Comparison of ENCODE assay signal across 1 cellular context in genomic region chr2:218082586-218083351, GRCh38.
TF ChIP-seq lines count a peak whose summit lies in the region.

No MANE protein-coding gene starts in this region.

TF ChIP-seq in IMR-90, 13 proteins besides CTCF, POLR2A, EP300 and RAD21 (continued from another document):
- no peak for TF ChIP-seq CHD1 (IDR thresholded peaks at IDR 0.05; ENCODE audit: low read depth, low read length)
- TF ChIP-seq SMC3 (IDR thresholded peaks at IDR 0.05; ENCODE audit: low read depth, low read length) = no peak
- TF ChIP-seq MAFK (IDR thresholded peaks at IDR 0.05; ENCODE audit: low read depth, low read length) = no peak
- no peak for TF ChIP-seq CEBPB (IDR thresholded peaks at IDR 0.05; ENCODE audit: low read depth, low read length)
- no peak for TF ChIP-seq MXI1 (IDR thresholded peaks at IDR 0.05; ENCODE audit: borderline replicate concordance, low read depth, low read length)
- TF ChIP-seq, protein P1, sequence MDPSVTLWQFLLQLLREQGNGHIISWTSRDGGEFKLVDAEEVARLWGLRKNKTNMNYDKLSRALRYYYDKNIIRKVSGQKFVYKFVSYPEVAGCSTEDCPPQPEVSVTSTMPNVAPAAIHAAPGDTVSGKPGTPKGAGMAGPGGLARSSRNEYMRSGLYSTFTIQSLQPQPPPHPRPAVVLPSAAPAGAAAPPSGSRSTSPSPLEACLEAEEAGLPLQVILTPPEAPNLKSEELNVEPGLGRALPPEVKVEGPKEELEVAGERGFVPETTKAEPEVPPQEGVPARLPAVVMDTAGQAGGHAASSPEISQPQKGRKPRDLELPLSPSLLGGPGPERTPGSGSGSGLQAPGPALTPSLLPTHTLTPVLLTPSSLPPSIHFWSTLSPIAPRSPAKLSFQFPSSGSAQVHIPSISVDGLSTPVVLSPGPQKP (IDR thresholded peaks at IDR 0.05; ENCODE audit: borderline replicate concordance, low read depth, low read length) = no peak
- no peak for TF ChIP-seq BHLHE40 (IDR thresholded peaks at IDR 0.05; ENCODE audit: low read depth, low read length)
- no peak for TF ChIP-seq FOS (IDR thresholded peaks at IDR 0.05; ENCODE audit: low read depth, low read length)
- TF ChIP-seq RFX5 (IDR thresholded peaks at IDR 0.05; ENCODE audit: low read depth, low read length) = no peak
- no peak for TF ChIP-seq USF2 (IDR thresholded peaks at IDR 0.05; ENCODE audit: low read depth, low read length)
- TF ChIP-seq RCOR1 (IDR thresholded peaks at IDR 0.05; ENCODE audit: insufficient replicate concordance, low read length) = no peak
TF ChIP-seq in IMR-90: peak in this region for 0.
